Comparison of ENCODE assay signal across 16 cellular contexts in genomic region chr7:124701955-124702354, GRCh38.
DNase-seq lines count a peak whose midpoint lies in the region; ATAC-seq, FAIRE-seq and TF ChIP-seq lines count a peak whose summit lies in the region.
"Had no signal": no experiment of that assay in that cellular context is flagged by ENCODE, and none has a peak within 500 bp of the region (broad histone marks: within the 10 kb centered on the region; RNA-seq: fewer than 3 reads in every experiment).

No MANE protein-coding gene starts in this region.

- H3K4me1 ChIP-seq in fibroblast of lung (ENCODE audit: control insufficient read depth, extremely low read depth, insufficient read depth, low read length) = no peaks in the 10 kb centered on the region
- peaks cover 0 to 8% (median 3%) of the 10 kb centered on the region in 4 donors for H3K4me1 ChIP-seq in esophagus muscularis mucosa
- H3K4me1 ChIP-seq: stomach had no signal

- H4K20me1 ChIP-seq in fibroblast of lung (ENCODE audit: control insufficient read depth, extremely low read depth, insufficient read depth, low read length) = no peaks in the 10 kb centered on the region
- H4K20me1 ChIP-seq: BLaER1 treated with 17β-estradiol and CSF1 and Interleukin-3, amounts not matched to agents 10 nM and 100 nM had no signal

- H3K36me3 ChIP-seq in fibroblast of lung (ENCODE audit: control insufficient read depth, insufficient read depth, low read length) (no peaks in the 10 kb centered on the region), esophagus muscularis mucosa (no peaks in the 10 kb centered on the region)
- H3K36me3 ChIP-seq: BLaER1 treated with 17β-estradiol and CSF1 and Interleukin-3, amounts not matched to agents 10 nM and 100 nM; stomach had no signal

- 51% methylated on average over 2 of the region's 2 CpGs for WGBS in esophagus muscularis mucosa

- TF ChIP-seq EP300 in esophagus muscularis mucosa (IDR thresholded peaks at IDR 0.05) = no peak

- no peak overlapping the region for H3K27ac ChIP-seq in fibroblast of lung (ENCODE audit: insufficient read depth, low read length)
- H3K27ac ChIP-seq in esophagus muscularis mucosa (replicated peaks in 1 of 4) = no peak overlapping the region
- H3K27ac ChIP-seq: BLaER1 treated with 17β-estradiol and CSF1 and Interleukin-3, amounts not matched to agents 10 nM and 100 nM; stomach had no signal

- no peak overlapping the region for H3K4me2 ChIP-seq in fibroblast of lung (ENCODE audit: extremely low read depth, insufficient read depth, low read length)

- no peak for TF ChIP-seq POLR2A in esophagus muscularis mucosa (IDR thresholded peaks at IDR 0.05; ENCODE audit: low read depth)

- no peak overlapping the region for H2AFZ ChIP-seq in fibroblast of lung (ENCODE audit: low read length)

- no peak for FAIRE-seq in HTR-8/SVneo (lab: Jason Lieb, UNC)

- no peak for ATAC-seq in GM18858 (IDR thresholded peaks at IDR 0.05; ENCODE audit: unreplicated experiment)
- ATAC-seq in HG03196 (IDR thresholded peaks at IDR 0.05; ENCODE audit: unreplicated experiment) = no peak
- ATAC-seq in HG02840 (IDR thresholded peaks at IDR 0.05; ENCODE audit: low FRiP score, unreplicated experiment) = no peak
- ATAC-seq: Panc1 had no signal

- no peak overlapping the region for H3K9ac ChIP-seq in fibroblast of lung (ENCODE audit: insufficient read depth, low read length)
- H3K9ac ChIP-seq: BLaER1 treated with 17β-estradiol and CSF1 and Interleukin-3, amounts not matched to agents 10 nM and 100 nM had no signal

- H3K9me3 ChIP-seq in fibroblast of lung (ENCODE audit: control insufficient read depth, insufficient read depth, low read depth, low read length) (no peaks in the 10 kb centered on the region), esophagus muscularis mucosa (no peaks in the 10 kb centered on the region)
- H3K9me3 ChIP-seq: stomach had no signal

- no peak overlapping the region for H3K4me3 ChIP-seq in fibroblast of lung (replicated peaks in 1 of 4; ENCODE audit: control extremely low read depth in 1 of 4, insufficient read depth in 1 of 4, low read depth in 3 of 4, low read length in 4 of 4)
- no peak overlapping the region for H3K4me3 ChIP-seq in esophagus muscularis mucosa
- H3K4me3 ChIP-seq: BLaER1 treated with 17β-estradiol and CSF1 and Interleukin-3, amounts not matched to agents 10 nM and 100 nM; stomach had no signal

- intact Hi-C loops in esophagus muscularis mucosa (cut with DNase I) = no loop called here

- no peaks in the 10 kb centered on the region for H3K27me3 ChIP-seq in fibroblast of lung (ENCODE audit: control insufficient read depth, insufficient read depth, low read length)
- no peaks in the 10 kb centered on the region for H3K27me3 ChIP-seq in esophagus muscularis mucosa
- H3K27me3 ChIP-seq: BLaER1 treated with 17β-estradiol and CSF1 and Interleukin-3, amounts not matched to agents 10 nM and 100 nM; stomach had no signal

- no peaks in the 10 kb centered on the region for H3K79me2 ChIP-seq in fibroblast of lung (ENCODE audit: control insufficient read depth, insufficient read depth, low read length)

- TF ChIP-seq CTCF in fibroblast of lung (conservative IDR thresholded peaks at IDR 0.05 in 1 of 2, IDR thresholded peaks at IDR 0.05 in 1 of 2; ENCODE audit: low read depth in 1 of 2, low read length in 2 of 2) (no peak), esophagus muscularis mucosa (IDR thresholded peaks at IDR 0.05) (no peak)

- DNase-seq in HTR-8/SVneo (ENCODE audit: insufficient read length, low spot score) = peak; percentile 34
- peak; percentile 13 for DNase-seq in RPMI7951 (ENCODE audit: low read depth)
- DNase-seq in fibroblast of lung (ENCODE audit: low read depth in 2 of 2) = peak; percentile 8 to 82
- DNase-seq in pons (ENCODE audit: low spot score) = peak; percentile 86
- DNase-seq in esophagus muscularis mucosa (ENCODE audit: extremely low spot score) = no peak
- DNase-seq: activated naive CD4-positive, alpha-beta T cell treated with anti-CD3 and anti-CD28 coated beads for 36 hours; effector CD8-positive, alpha-beta T cell; islet precursor cell; NCI-H1092 treated with DMSO at 0.1 percent for 48 hours; NCI-H510A; stomach had no signal
